In the genomic region with DNA sequence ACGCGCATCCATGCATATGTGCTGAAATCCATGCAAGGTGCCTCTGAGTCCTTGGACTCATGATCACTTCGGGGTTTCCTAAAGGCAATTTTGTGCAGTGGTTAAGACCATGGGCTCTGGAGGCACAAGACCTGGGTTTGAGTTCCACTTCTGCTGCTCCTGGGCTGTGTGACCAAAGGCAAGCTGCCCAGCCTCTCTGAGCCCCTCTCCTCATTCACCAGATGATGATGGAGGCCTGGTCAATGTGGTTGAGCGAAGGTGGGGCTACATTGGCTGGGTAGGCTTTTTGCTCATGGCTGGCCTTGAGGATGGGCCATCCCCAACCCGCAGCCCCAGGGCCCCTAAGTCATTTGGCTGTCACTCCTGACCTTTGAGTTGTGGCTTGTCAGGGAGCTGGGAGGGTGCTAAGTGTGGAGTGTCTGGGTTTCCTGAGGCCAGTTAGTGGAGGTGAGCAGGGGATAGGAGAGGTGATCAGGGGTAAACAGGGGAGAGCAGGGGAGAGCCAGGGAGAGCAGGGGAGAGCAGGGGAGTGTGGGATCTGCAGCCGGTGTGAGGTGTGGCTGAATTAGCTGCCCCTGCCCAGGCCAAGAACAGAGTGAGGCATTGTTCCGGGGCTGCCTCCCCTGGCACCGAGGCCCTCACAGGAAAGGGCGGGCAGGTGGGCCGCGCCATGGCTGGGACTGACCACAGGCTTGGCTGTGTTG, we compare ENCODE assay signal across 15 cellular contexts.
A peak's percentile ranks its signal among the peaks of the same experiment; 100 is the strongest.
DNase-seq lines count a peak whose midpoint lies in the region; ATAC-seq, FAIRE-seq and TF ChIP-seq lines count a peak whose summit lies in the region.
"Had no signal": no experiment of that assay in that cellular context is flagged by ENCODE, and none has a peak within 500 bp of the region (broad histone marks: within the 10 kb centered on the region; RNA-seq: fewer than 3 reads in every experiment).

No MANE protein-coding gene starts in this region.

- H3K18ac ChIP-seq in H1 (ENCODE audit: extremely low read depth, low read length): no peak overlapping the region

- no peak overlapping the region for H3K27ac Mint-ChIP-seq in natural killer cell treated with Interleukin-12 subunit alpha and Interleukin-12 subunit beta and Interleukin-15 and Interleukin-18, amount 100 ng/mL, for 72 hours
- no peak overlapping the region for H3K27ac Mint-ChIP-seq in natural killer cell
- H3K27ac Mint-ChIP-seq in nephron progenitor cell: peak overlapping the region; percentile 90
- H3K27ac Mint-ChIP-seq: CD4-positive, alpha-beta T cell had no signal

- H3K79me2 ChIP-seq in H1 (ENCODE audit: control insufficient read depth in 1 of 2, insufficient read depth in 2 of 2, low read length in 2 of 2): no peaks in the 10 kb centered on the region

- no peak overlapping the region for H4K91ac ChIP-seq in H1 (replicated peaks; ENCODE audit: insufficient read length, low read length)

- peaks cover 2 to 6% of the 10 kb centered on the region in 2 donors for H3K27me3 Mint-ChIP-seq in natural killer cell treated with Interleukin-12 subunit alpha and Interleukin-12 subunit beta and Interleukin-15 and Interleukin-18, amount 100 ng/mL, for 72 hours
- H3K27me3 Mint-ChIP-seq in natural killer cell (ENCODE audit: low read depth in 2 of 2) (peaks cover 5 to 7% of the 10 kb centered on the region in 2 donors), nephron progenitor cell (ENCODE audit: low read depth, poor library complexity) (no peaks in the 10 kb centered on the region)
- H3K27me3 Mint-ChIP-seq: CD4-positive, alpha-beta T cell had no signal

- peak overlapping the region; percentile 63; the same call in 1 of the 2 replicates for H4K8ac ChIP-seq in H1 (ENCODE audit: extremely low read depth, insufficient read depth, low read length)

- no peaks in the 10 kb centered on the region for H3K9me3 Mint-ChIP-seq in natural killer cell treated with Interleukin-12 subunit alpha and Interleukin-12 subunit beta and Interleukin-15 and Interleukin-18, amount 100 ng/mL, for 72 hours
- H3K9me3 Mint-ChIP-seq in natural killer cell: no peaks in the 10 kb centered on the region
- no peaks in the 10 kb centered on the region for H3K9me3 Mint-ChIP-seq in nephron progenitor cell
- H3K9me3 Mint-ChIP-seq: CD4-positive, alpha-beta T cell had no signal

- no peak overlapping the region for H2BK20ac ChIP-seq in H1 (ENCODE audit: low read length)

- H3K4me1 Mint-ChIP-seq in natural killer cell treated with Interleukin-12 subunit alpha and Interleukin-12 subunit beta and Interleukin-15 and Interleukin-18, amount 100 ng/mL, for 72 hours (ENCODE audit: low read depth in 2 of 2): no peaks in the 10 kb centered on the region
- H3K4me1 Mint-ChIP-seq in natural killer cell (no peaks in the 10 kb centered on the region), nephron progenitor cell (peaks cover 22% of the 10 kb centered on the region)

- no peak overlapping the region for H3K4me3 ChIP-seq in H1 (ENCODE audit: extremely low read depth in 1 of 4, insufficient read depth in 2 of 4, low read depth in 3 of 4, low read length in 4 of 4)
- H3K4me3 ChIP-seq in upper lobe of right lung: no peak overlapping the region
- no peak overlapping the region for H3K4me3 ChIP-seq in HAP-1

- no peak for TF ChIP-seq RAD21 in H1 (IDR thresholded peaks at IDR 0.05 in 1 of 2, conservative IDR thresholded peaks at IDR 0.05 in 1 of 2; ENCODE audit: low read depth in 2 of 2, low read length in 2 of 2)

- H3K23ac ChIP-seq in H1 (ENCODE audit: insufficient read length): no peak overlapping the region

- H2AFZ ChIP-seq in H1 (ENCODE audit: low read length): no peak overlapping the region

- no peak overlapping the region for H3K4me2 ChIP-seq in H1 (ENCODE audit: insufficient read depth in 1 of 2, low read depth in 2 of 2, low read length in 2 of 2)

- intact Hi-C loops in natural killer cell (cut with micrococcal nuclease): no loop called here
- intact Hi-C loops in upper lobe of right lung (cut with DNase I): no loop called here

- WGBS in H1 (ENCODE audit: extremely low coverage in 1 of 2, insufficient coverage in 1 of 2, insufficient read length in 1 of 2, insufficient replicate concordance in 2 of 2, low coverage in 1 of 2, low lambda C conversion rate in 2 of 2, missing lambda C conversion rate in 1 of 2), 2 experiments: 81% methylated on average over 11 of the region's 11 CpGs; no CpG with 5 or more reads in 1 of the 2 experiments

- H3K79me1 ChIP-seq in H1 (ENCODE audit: low read depth, low read length): no peaks in the 10 kb centered on the region

- no peak overlapping the region for H3K9ac ChIP-seq in H1 (replicated peaks in 1 of 4; ENCODE audit: extremely low read depth in 1 of 4, low read depth in 3 of 4, low read length in 3 of 4)

- H3K27me3 ChIP-seq in H1 (replicated peaks in 1 of 4; ENCODE audit: control insufficient read depth in 3 of 4, extremely low read depth in 1 of 4, insufficient read depth in 3 of 4, low read length in 3 of 4) (no peaks in the 10 kb centered on the region), upper lobe of right lung (no peaks in the 10 kb centered on the region), HAP-1 (ENCODE audit: low read depth) (no peaks in the 10 kb centered on the region)

- no peak for TF ChIP-seq POLR2A in H1 (IDR thresholded peaks at IDR 0.05; ENCODE audit: control extremely low read depth in 1 of 2, low read depth in 2 of 2, low read length in 2 of 2)

- no peak overlapping the region for H2AK5ac ChIP-seq in H1 (ENCODE audit: low read depth, low read length)

- no peak for TF ChIP-seq EP300 in H1 (IDR thresholded peaks at IDR 0.05; ENCODE audit: borderline replicate concordance in 1 of 2, low read depth in 2 of 2, low read length in 2 of 2)

- no peak overlapping the region for H3K4ac ChIP-seq in H1 (replicated peaks; ENCODE audit: insufficient read length, low read depth, low read length)

- no peaks in the 10 kb centered on the region for H3K36me3 ChIP-seq in H1 (ENCODE audit: control insufficient read depth in 2 of 4, insufficient read depth in 4 of 4, low read length in 3 of 4)
- no peaks in the 10 kb centered on the region for H3K36me3 ChIP-seq in upper lobe of right lung
- no peaks in the 10 kb centered on the region for H3K36me3 ChIP-seq in HAP-1 (replicated peaks)

- H3K4me3 Mint-ChIP-seq in natural killer cell treated with Interleukin-12 subunit alpha and Interleukin-12 subunit beta and Interleukin-15 and Interleukin-18, amount 100 ng/mL, for 72 hours: no peak overlapping the region
- H3K4me3 Mint-ChIP-seq in natural killer cell (no peak overlapping the region), nephron progenitor cell (no peak overlapping the region)
- H3K4me3 Mint-ChIP-seq: CD4-positive, alpha-beta T cell had no signal

- no peak overlapping the region for H2BK12ac ChIP-seq in H1 (ENCODE audit: low read depth, low read length)

- H3K4me1 ChIP-seq in H1 (replicated peaks in 1 of 4; ENCODE audit: control insufficient read depth in 3 of 4, insufficient read depth in 4 of 4, low read length in 3 of 4): no peaks in the 10 kb centered on the region
- no peaks in the 10 kb centered on the region for H3K4me1 ChIP-seq in upper lobe of right lung
- no peaks in the 10 kb centered on the region for H3K4me1 ChIP-seq in HAP-1

- TF ChIP-seq CTCF in natural killer cell (IDR thresholded peaks at IDR 0.05) (no peak), H1 (IDR thresholded peaks at IDR 0.05; ENCODE audit: control extremely low read depth in 1 of 3, insufficient read depth in 1 of 3, low read depth in 1 of 3, low read length in 3 of 3) (no peak), nephron progenitor cell (IDR thresholded peaks at IDR 0.05) (no peak), upper lobe of right lung (IDR thresholded peaks at IDR 0.05) (no peak)

- H3K36me3 Mint-ChIP-seq in natural killer cell treated with Interleukin-12 subunit alpha and Interleukin-12 subunit beta and Interleukin-15 and Interleukin-18, amount 100 ng/mL, for 72 hours: no peaks in the 10 kb centered on the region
- H3K36me3 Mint-ChIP-seq in natural killer cell: no peaks in the 10 kb centered on the region
- no peaks in the 10 kb centered on the region for H3K36me3 Mint-ChIP-seq in nephron progenitor cell (ENCODE audit: low read depth)

- POLR2A ChIA-PET in H1 (lab: Charles Lee; ENCODE audit: partially characterized antibody): interaction anchor here (1.2 to 1.9 kb wide), 2 partner anchors 10 to 12 kb away, joined by 3 to 5 read pairs; no protein-coding TSS in a partner anchor

- H3K27ac ChIP-seq in H1 (ENCODE audit: low read depth, low read length): no peak overlapping the region
- no peak overlapping the region for H3K27ac ChIP-seq in upper lobe of right lung

- no peaks in the 10 kb centered on the region for H3K9me3 ChIP-seq in H1 (ENCODE audit: insufficient read depth in 2 of 2, low read depth in 1 of 2, low read length in 1 of 2)
- no peaks in the 10 kb centered on the region for H3K9me3 ChIP-seq in upper lobe of right lung
- H3K9me3 ChIP-seq in HAP-1: no peaks in the 10 kb centered on the region

- DNase-seq in natural killer cell treated with Interleukin-12 subunit alpha and Interleukin-12 subunit beta and Interleukin-15 and Interleukin-18, amount 100 ng/mL, for 72 hours (ENCODE audit: low spot score): peak; percentile 44
- no peak for DNase-seq in natural killer cell
- DNase-seq in H1 (ENCODE audit: low read depth in 1 of 2, low spot score in 2 of 2): no peak
- DNase-seq in nephron progenitor cell: no peak
- DNase-seq in upper lobe of right lung: peak; percentile 43
- DNase-seq in RKO (ENCODE audit: low spot score): no peak
- DNase-seq in HAP-1 (ENCODE audit: low spot score in 2 of 2): no peak
- DNase-seq in DMS53 treated with DMSO at 0.1 percent for 48 hours (lab: John Stamatoyannopoulos, UW; ENCODE audit: unreplicated experiment): no peak
- DNase-seq: H7, NCI-H1436, NCI-H2029 treated with DMSO at 0.1 percent for 48 hours, NCI-H748 treated with DMSO at 0.1 percent for 48 hours, OCI-M1 had no signal

- no peak for ATAC-seq in natural killer cell treated with Interleukin-12 subunit alpha and Interleukin-12 subunit beta and Interleukin-15 and Interleukin-18, amount 100 ng/mL, for 72 hours
- ATAC-seq in natural killer cell (no peak), upper lobe of right lung (no peak)

- FAIRE-seq in H1 (lab: Jason Lieb, UNC): no peak
- FAIRE-seq: HTR-8/SVneo had no signal

- in situ Hi-C loops in HAP-1 (cut with MboI; ENCODE audit: low sequenced_read_pairs): no loop called here

- CTCF ChIA-PET in H1 (lab: Charles Lee; ENCODE audit: partially characterized antibody): interaction anchor here (0.5 to 9.1 kb wide), 15 partner anchors 8 to 466 kb away, joined by 3 to 98 read pairs (median 4); a partner anchor contains a TSS

- H3K14ac ChIP-seq in H1 (ENCODE audit: insufficient read length): no peak overlapping the region

- H4K20me1 ChIP-seq in H1 (replicated peaks in 1 of 2; ENCODE audit: control insufficient read depth in 1 of 2, insufficient read depth in 2 of 2, low read length in 2 of 2): peaks cover 0 to 2% of the 10 kb centered on the region in 2 experiments

- no peak overlapping the region for H2BK120ac ChIP-seq in H1 (replicated peaks; ENCODE audit: low read depth, low read length)

- H4K5ac ChIP-seq in H1 (ENCODE audit: insufficient read length, low read depth, low read length): no peak overlapping the region

- H2BK5ac ChIP-seq in H1 (ENCODE audit: low read depth, low read length): no peak overlapping the region

- H2BK15ac ChIP-seq in H1 (ENCODE audit: low read length): no peak overlapping the region

- no peaks in the 10 kb centered on the region for H3K23me2 ChIP-seq in H1 (ENCODE audit: low read depth, low read length)

- H3K56ac ChIP-seq in H1 (replicated peaks; ENCODE audit: insufficient read length, low read depth, low read length): no peak overlapping the region

Comparison
In these comparisons a context has a peak if more than half of its experiments do, and no peak if none do; other contexts are left out.
1. DNase-seq: peak in natural killer cell treated with Interleukin-12 subunit alpha and Interleukin-12 subunit beta and Interleukin-15 and Interleukin-18, amount 100 ng/mL, for 72 hours (single experiment) and upper lobe of right lung (single experiment); none in natural killer cell (single experiment), H1 (0 of 2), nephron progenitor cell (single experiment), RKO (single experiment), HAP-1 (0 of 2) and DMS53 treated with DMSO at 0.1 percent for 48 hours (single experiment).